Comparison of ENCODE assay signal across 8 cellular contexts in genomic region chr14:51328089-51328941, GRCh38.
DNase-seq lines count a peak whose midpoint lies in the region; ATAC-seq and TF ChIP-seq lines count a peak whose summit lies in the region.

No MANE protein-coding gene starts in this region.

- POLR2A ChIA-PET in HEK293T (lab: Yijun Ruan, JAX), result no interaction called here

- no peak for ATAC-seq in GM21515 (IDR thresholded peaks at IDR 0.05; ENCODE audit: unreplicated experiment)
- ATAC-seq in HG02571 (IDR thresholded peaks at IDR 0.05; ENCODE audit: unreplicated experiment), result no peak
- ATAC-seq in HG02840 (IDR thresholded peaks at IDR 0.05; ENCODE audit: low FRiP score, unreplicated experiment), result no peak

- no peak for DNase-seq in HEK293T (ENCODE audit: extremely low spot score)
- DNase-seq in activated CD4-positive, alpha-beta T cell treated with anti-CD3 and anti-CD28 coated beads for 48 hours, result peak; percentile 73
- peak; percentile 84 for DNase-seq in glomerular visceral epithelial cell (ENCODE audit: extremely low spot score)
- peak in 2 of 3 donors; percentile 13 to 68 for DNase-seq in stimulated activated CD4-positive, alpha-beta T cell treated with anti-CD3 and anti-CD28 coated beads, Interleukin-12 subunit alpha, Interleukin-12 subunit beta, amount 100 ng/mL, for 48 hours (ENCODE audit: low read depth in 2 of 3, low spot score in 1 of 3)
- no peak for DNase-seq in HuH-7.5 (ENCODE audit: low spot score)

- CTCF ChIA-PET in HEK293T (lab: Yijun Ruan, JAX), result interaction anchor here (1.2 kb wide), 1 partner anchor 18 kb away, joined by 3 read pairs; no protein-coding TSS in a partner anchor

TF ChIP-seq in HEK293T, 16 proteins besides CTCF, POLR2A, EP300 and RAD21:
- TF ChIP-seq CTBP1 (IDR thresholded peaks at IDR 0.05; ENCODE audit: borderline replicate concordance) (no peak), PKNOX1 (IDR thresholded peaks at IDR 0.05) (peak; percentile 50), FOXM1 (IDR thresholded peaks at IDR 0.05; ENCODE audit: borderline replicate concordance) (no peak), ZNF384 (IDR thresholded peaks at IDR 0.05) (no peak)

Comparison
In these comparisons a context has a peak if more than half of its experiments do, and no peak if none do; other contexts are left out.
1. DNase-seq: peak in activated CD4-positive, alpha-beta T cell treated with anti-CD3 and anti-CD28 coated beads for 48 hours (single experiment), glomerular visceral epithelial cell (single experiment) and stimulated activated CD4-positive, alpha-beta T cell treated with anti-CD3 and anti-CD28 coated beads, Interleukin-12 subunit alpha, Interleukin-12 subunit beta, amount 100 ng/mL, for 48 hours (2 of 3); none in HEK293T (single experiment) and HuH-7.5 (single experiment).